In the genomic region with DNA sequence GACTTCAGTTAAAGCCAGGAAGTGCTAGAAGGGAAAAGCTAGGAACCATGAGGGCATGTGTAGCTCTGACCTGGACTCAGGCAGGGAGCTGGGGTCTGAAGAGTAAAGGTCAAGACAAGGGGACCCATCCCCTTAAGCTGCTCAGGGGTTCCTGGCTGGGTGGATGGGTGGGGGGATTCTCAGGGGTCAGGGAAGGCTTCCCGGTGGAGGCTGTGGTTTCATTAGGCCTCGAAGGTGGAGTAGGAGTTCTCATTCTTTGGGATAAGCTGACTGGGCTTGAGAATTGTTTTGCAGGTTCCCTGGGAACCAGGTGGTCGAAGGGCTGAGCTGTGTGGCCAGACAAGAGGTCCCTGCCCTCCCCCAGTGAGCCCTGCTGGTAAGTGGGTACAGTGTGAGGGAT, we compare ENCODE assay signal across 11 cellular contexts. TPM values are rescaled to one million over a fixed set of nuclear protein-coding genes. Genes with fewer than 3 reads are reported as not detected.
A peak's percentile ranks its signal among the peaks of the same experiment; 100 is the strongest.
DNase-seq lines count a peak whose midpoint lies in the region; ATAC-seq and TF ChIP-seq lines count a peak whose summit lies in the region.
"Had no signal": no experiment of that assay in that cellular context is flagged by ENCODE, and none has a peak within 500 bp of the region (broad histone marks: within the 10 kb centered on the region; RNA-seq: fewer than 3 reads in every experiment).

No MANE protein-coding gene starts in this region.

- no peak for ATAC-seq in activated B cell treated with CpG ODN at 0.5 μM for 24 hours (ENCODE audit: low read depth)
- ATAC-seq: K562 had no signal

- no peaks in the 10 kb centered on the region for H3K27me3 Mint-ChIP-seq in CD4-positive, alpha-beta memory T cell
- H3K27me3 Mint-ChIP-seq in activated B cell treated with CpG ODN at 0.5 μM for 24 hours, result no peaks in the 10 kb centered on the region

- peaks cover 5 to 10% of the 10 kb centered on the region in 2 donors for H3K36me3 Mint-ChIP-seq in CD4-positive, alpha-beta memory T cell
- H3K36me3 Mint-ChIP-seq in activated B cell treated with CpG ODN at 0.5 μM for 24 hours (ENCODE audit: low read depth), result peaks cover 7% of the 10 kb centered on the region

- POLR2A ChIA-PET in CD4-positive, alpha-beta memory T cell (lab: Charles Lee; ENCODE audit: partially characterized antibody), result interaction anchor here (0.9 to 1.7 kb wide), 8 partner anchors 10 to 539 kb away, joined by 3 to 17 read pairs (median 6); a partner anchor contains a TSS
- POLR2A ChIA-PET in activated B cell treated with CpG ODN at 0.5 μM for 24 hours (lab: Charles Lee), result interaction anchor here (0.6 to 2.6 kb wide), 7 partner anchors 10 to 514 kb away, joined by 3 to 16 read pairs (median 4); a partner anchor contains a TSS

- peaks cover 42% of the 10 kb centered on the region for H3K4me1 ChIP-seq in CD4-positive, alpha-beta memory T cell (ENCODE audit: insufficient read depth, low read length)
- peaks cover 32 to 42% (median 41%) of the 10 kb centered on the region in 3 donors for H3K4me1 ChIP-seq in skeletal muscle tissue (ENCODE audit: control insufficient read depth in 3 of 3, insufficient read depth in 3 of 3, low read length in 3 of 3)
- H3K4me1 ChIP-seq in HAP-1, result peaks cover 14% of the 10 kb centered on the region
- peaks cover 5% of the 10 kb centered on the region; the same call in 1 of the 2 replicates for H3K4me1 ChIP-seq in SJCRH30

- H3K9ac ChIP-seq in skeletal muscle tissue (ENCODE audit: low read depth in 1 of 3, low read length in 3 of 3), result peak overlapping the region in 2 of 3 donors; percentile 82 to 85

- H3K4me1 Mint-ChIP-seq in CD4-positive, alpha-beta memory T cell, result peaks cover 17 to 58% (median 40%) of the 10 kb centered on the region in 4 donors
- H3K4me1 Mint-ChIP-seq in activated B cell treated with CpG ODN at 0.5 μM for 24 hours, result peaks cover 37% of the 10 kb centered on the region

- no peaks in the 10 kb centered on the region for H3K9me3 ChIP-seq in CD4-positive, alpha-beta memory T cell (ENCODE audit: control insufficient read depth in 1 of 2, low read length in 2 of 2)
- H3K9me3 ChIP-seq in skeletal muscle tissue (ENCODE audit: control insufficient read depth in 3 of 3, low read length in 3 of 3), result no peaks in the 10 kb centered on the region
- H3K9me3 ChIP-seq in HAP-1, result no peaks in the 10 kb centered on the region
- H3K9me3 ChIP-seq in SJCRH30 (replicated peaks), result no peaks in the 10 kb centered on the region
- H3K9me3 ChIP-seq: adrenal gland had no signal

- no peaks in the 10 kb centered on the region for H3K36me3 ChIP-seq in CD4-positive, alpha-beta memory T cell (ENCODE audit: insufficient read depth, low read length)
- H3K36me3 ChIP-seq in skeletal muscle tissue (ENCODE audit: control insufficient read depth in 3 of 3, insufficient read depth in 3 of 3, low read length in 3 of 3), result peaks cover 0 to 8% (median 6%) of the 10 kb centered on the region in 3 donors
- H3K36me3 ChIP-seq in HAP-1 (replicated peaks), result no peaks in the 10 kb centered on the region; the same call in 1 of the 2 replicates
- H3K36me3 ChIP-seq in SJCRH30, result no peaks in the 10 kb centered on the region
- H3K36me3 ChIP-seq: adrenal gland had no signal

- in situ Hi-C loops in HAP-1 (cut with MboI; ENCODE audit: low sequenced_read_pairs), result no loop called here

- peak overlapping the region in 5 of 7 donors; percentile 8 to 89 (median 66) for H3K27ac Mint-ChIP-seq in CD4-positive, alpha-beta memory T cell
- peak overlapping the region; percentile 35 for H3K27ac Mint-ChIP-seq in activated B cell treated with CpG ODN at 0.5 μM for 24 hours

- no peaks in the 10 kb centered on the region for H3K27me3 ChIP-seq in CD4-positive, alpha-beta memory T cell (ENCODE audit: insufficient read depth, low read length)
- H3K27me3 ChIP-seq in skeletal muscle tissue (ENCODE audit: control insufficient read depth in 3 of 3, insufficient read depth in 3 of 3, low read length in 3 of 3) (no peaks in the 10 kb centered on the region), HAP-1 (ENCODE audit: low read depth) (no peaks in the 10 kb centered on the region), SJCRH30 (no peaks in the 10 kb centered on the region)
- H3K27me3 ChIP-seq: adrenal gland had no signal

- H3K4me3 Mint-ChIP-seq in CD4-positive, alpha-beta memory T cell, result peak overlapping the region; percentile 16 to 81 (median 68)
- H3K4me3 Mint-ChIP-seq in activated B cell treated with CpG ODN at 0.5 μM for 24 hours, result peak overlapping the region; percentile 73

- CTCF ChIA-PET in CD4-positive, alpha-beta memory T cell (lab: Charles Lee; ENCODE audit: partially characterized antibody), result interaction anchor here (0.6 to 1.8 kb wide), 5 partner anchors 9 to 129 kb away, joined by 3 to 11 read pairs (median 6); a partner anchor contains a TSS
- CTCF ChIA-PET in activated B cell treated with CpG ODN at 0.5 μM for 24 hours (lab: Charles Lee), result no interaction called here

- intact Hi-C loops in CD4-positive, alpha-beta memory T cell (cut with micrococcal nuclease), result loop anchor here (10.0 kb wide), 2 partner anchors 390 to 540 kb away; a partner anchor contains a TSS
- intact Hi-C loops in activated B cell treated with CpG ODN at 0.5 μM for 24 hours (cut with micrococcal nuclease), result no loop called here

- no peak overlapping the region for H3K27ac ChIP-seq in CD4-positive, alpha-beta memory T cell (ENCODE audit: low read depth, low read length)
- H3K27ac ChIP-seq in skeletal muscle tissue (ENCODE audit: low read depth, low read length) (peak overlapping the region; percentile 71), SJCRH30 (no peak overlapping the region)

- H3K9me3 Mint-ChIP-seq in CD4-positive, alpha-beta memory T cell, result no peaks in the 10 kb centered on the region
- H3K9me3 Mint-ChIP-seq in activated B cell treated with CpG ODN at 0.5 μM for 24 hours, result no peaks in the 10 kb centered on the region

- no peak for DNase-seq in CD4-positive, alpha-beta memory T cell
- DNase-seq in activated B cell treated with CpG ODN at 0.5 μM for 24 hours, result no peak
- DNase-seq in foreskin fibroblast, result no peak
- no peak for DNase-seq in GDM1 (lab: John Stamatoyannopoulos, UW)
- no peak for DNase-seq in NCI-H2196 (lab: John Stamatoyannopoulos, UW; ENCODE audit: unreplicated experiment)
- DNase-seq in HAP-1 (ENCODE audit: low spot score in 2 of 2), result no peak
- DNase-seq in SJCRH30, result no peak
- DNase-seq: NCI-H446 treated with DMSO at 0.1 percent for 48 hours had no signal

- no peak overlapping the region for H3K4me3 ChIP-seq in CD4-positive, alpha-beta memory T cell (ENCODE audit: low read length in 2 of 2)
- H3K4me3 ChIP-seq in foreskin fibroblast (ENCODE audit: low read depth in 1 of 2, low read length in 2 of 2), result peak overlapping the region; percentile 64 to 69
- peak overlapping the region; percentile 38 to 79 (median 69) for H3K4me3 ChIP-seq in skeletal muscle tissue (ENCODE audit: low read length in 3 of 3)
- no peak overlapping the region for H3K4me3 ChIP-seq in HAP-1
- H3K4me3 ChIP-seq in SJCRH30, result no peak overlapping the region
- H3K4me3 ChIP-seq: K562 had no signal

- no peak for TF ChIP-seq CTCF in activated B cell treated with CpG ODN at 0.5 μM for 24 hours (IDR thresholded peaks at IDR 0.05)
- no peak for TF ChIP-seq CTCF in foreskin fibroblast (IDR thresholded peaks at IDR 0.05; ENCODE audit: low read depth, low read length)

RNA-seq across cellular contexts. Expression of a gene that starts 1.2 kb away (rescaled TPM):
- total RNA-seq in CD4-positive, alpha-beta memory T cell, result 1 to 10 TPM; 1.7 to 1.9 TPM
- polyA plus RNA-seq in CD4-positive, alpha-beta memory T cell, result 1 to 10 TPM in 1 of 2 donors, under 1 TPM in 1; 0.69 to 1.6 TPM
- 2.7 and 3.1 TPM in 2 replicates for total RNA-seq in activated B cell treated with CpG ODN at 0.5 μM for 24 hours
- total RNA-seq in skeletal muscle tissue, result 19.8 TPM
- 0.05 TPM in 1 of 2 replicates, not detected in the other for total RNA-seq in SJCRH30 (2014; rRNA removed; shearing (Covaris generic))

RNA-seq across cellular contexts. Expression of a gene that starts 4.2 kb away (rescaled TPM):
- 100 to 1,000 TPM; 101 to 105 TPM for total RNA-seq in CD4-positive, alpha-beta memory T cell
- polyA plus RNA-seq in CD4-positive, alpha-beta memory T cell, result 100 to 1,000 TPM; 172 to 279 TPM
- total RNA-seq in activated B cell treated with CpG ODN at 0.5 μM for 24 hours (165 and 167 TPM in 2 replicates), skeletal muscle tissue (15.1 TPM)
- 24.6 and 26.6 TPM in 2 replicates for total RNA-seq in SJCRH30 (2014; rRNA removed; shearing (Covaris generic))

RNA-seq across cellular contexts. Expression of a gene that starts 4.7 kb away (rescaled TPM):
- total RNA-seq in CD4-positive, alpha-beta memory T cell, result 10 to 100 TPM; 13.9 to 14.5 TPM
- polyA plus RNA-seq in CD4-positive, alpha-beta memory T cell, result 10 to 100 TPM; 18.0 to 25.4 TPM
- total RNA-seq in activated B cell treated with CpG ODN at 0.5 μM for 24 hours, result 24.3 and 26.8 TPM in 2 replicates
- 26.1 TPM for total RNA-seq in skeletal muscle tissue
- total RNA-seq in SJCRH30 (2014; rRNA removed; shearing (Covaris generic)), result 13.0 and 14.4 TPM in 2 replicates

RNA-seq across cellular contexts. Expression of a gene that starts 15.3 kb away (rescaled TPM):
- 10 to 100 TPM; 42.1 to 44.4 TPM for total RNA-seq in CD4-positive, alpha-beta memory T cell
- 100 to 1,000 TPM; 137 to 153 TPM for polyA plus RNA-seq in CD4-positive, alpha-beta memory T cell
- total RNA-seq in activated B cell treated with CpG ODN at 0.5 μM for 24 hours, result 73.6 and 83.2 TPM in 2 replicates
- 67.8 TPM for total RNA-seq in skeletal muscle tissue
- 112 and 113 TPM in 2 replicates for total RNA-seq in SJCRH30 (2014; rRNA removed; shearing (Covaris generic))

RNA-seq across cellular contexts. Expression of a gene that starts 55.3 kb away (rescaled TPM):
- 10 to 100 TPM in 1 of 2 experiments, 1 to 10 TPM in 1; 8.8 to 10.7 TPM for total RNA-seq in CD4-positive, alpha-beta memory T cell
- under 1 TPM in 1 of 2 donors, not detected in 1; 0.23 TPM for polyA plus RNA-seq in CD4-positive, alpha-beta memory T cell
- total RNA-seq in activated B cell treated with CpG ODN at 0.5 μM for 24 hours (1.3 and 2.8 TPM in 2 replicates), skeletal muscle tissue (not detected)
- 0.04 TPM in 1 of 2 replicates, not detected in the other for total RNA-seq in SJCRH30 (2014; rRNA removed; shearing (Covaris generic))

Comparison
In these comparisons a context has a peak if more than half of its experiments do, and no peak if none do; other contexts are left out.
1. H3K4me3 ChIP-seq: peak in foreskin fibroblast (2 of 2) and skeletal muscle tissue (3 of 3); none in CD4-positive, alpha-beta memory T cell (0 of 2), HAP-1 (single experiment) and SJCRH30 (single experiment).